Comparison of ENCODE assay signal across 8 cellular contexts in the genomic region with DNA sequence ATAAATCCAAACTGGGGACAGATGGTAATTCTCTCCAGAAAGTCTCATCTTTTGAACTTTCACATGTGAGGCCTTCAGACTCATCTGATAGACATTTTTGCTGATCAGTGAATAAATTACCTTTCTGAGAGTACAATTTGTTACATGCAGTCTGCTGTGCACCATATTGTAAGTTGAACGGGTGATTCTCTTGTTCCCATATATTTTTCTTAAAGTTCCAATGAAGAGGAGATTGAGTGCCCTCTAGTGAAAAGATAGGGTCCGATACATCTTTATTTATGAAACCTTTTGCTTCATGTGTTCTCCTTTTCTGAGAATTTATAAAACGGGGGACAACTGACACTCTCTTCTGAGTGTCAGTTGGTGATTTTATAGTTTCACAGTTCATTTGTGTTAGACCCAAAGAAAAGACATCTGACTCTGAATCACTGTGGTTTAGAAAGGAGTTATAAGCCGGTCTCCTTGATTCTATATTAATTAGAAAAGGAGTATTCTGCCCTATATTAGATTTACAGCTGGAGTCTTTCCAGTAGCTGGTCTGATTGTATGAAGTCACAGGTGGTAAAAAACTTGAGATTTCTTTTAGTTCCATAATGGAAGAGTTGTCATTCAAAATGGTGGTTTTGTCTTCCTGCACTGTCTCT. TPM values are rescaled to one million over a fixed set of nuclear protein-coding genes. Genes with fewer than 3 reads are reported as not detected.
A peak's percentile ranks its signal among the peaks of the same experiment; 100 is the strongest.
DNase-seq lines count a peak whose midpoint lies in the region; ATAC-seq and TF ChIP-seq lines count a peak whose summit lies in the region.

No MANE protein-coding gene starts in this region.

- no peaks in the 10 kb centered on the region for H3K36me3 ChIP-seq in BJ (ENCODE audit: control insufficient read depth, insufficient read depth, low read length)
- H3K36me3 ChIP-seq in esophagus muscularis mucosa: no peaks in the 10 kb centered on the region

- H3K9me3 Mint-ChIP-seq in H9: no peaks in the 10 kb centered on the region

- H3K36me3 Mint-ChIP-seq in H9 (ENCODE audit: insufficient read depth in 1 of 3, low read depth in 3 of 3): no peaks in the 10 kb centered on the region

- no peak overlapping the region for H3K14ac ChIP-seq in H9 (ENCODE audit: insufficient read depth, low read length)

- TF ChIP-seq CTCF in BJ (IDR thresholded peaks at IDR 0.05; ENCODE audit: insufficient read depth, low read depth, low read length): peak; percentile 53
- TF ChIP-seq CTCF in H9 (conservative IDR thresholded peaks at IDR 0.05): peak; percentile 57
- peak in 1 of 3 experiments; percentile 30 for TF ChIP-seq CTCF in esophagus muscularis mucosa (IDR thresholded peaks at IDR 0.05)

- H3K4me3 ChIP-seq in BJ (ENCODE audit: low read depth, low read length): no peak overlapping the region
- H3K4me3 ChIP-seq in esophagus muscularis mucosa: no peak overlapping the region

- H3K79me1 ChIP-seq in H9 (ENCODE audit: insufficient read depth, low read depth, low read length, poor library complexity, severe bottlenecking): no peaks in the 10 kb centered on the region

- H3K27me3 Mint-ChIP-seq in H9 (ENCODE audit: low read depth): no peaks in the 10 kb centered on the region

- no peaks in the 10 kb centered on the region for H3K79me2 ChIP-seq in H9 (ENCODE audit: insufficient read depth, low read length)

- no peak overlapping the region for H3K56ac ChIP-seq in H9 (ENCODE audit: insufficient read length, low read depth, low read length)

- intact Hi-C loops in esophagus muscularis mucosa (cut with DNase I): loop anchor here (2.0 kb wide), 1 partner anchor 93 kb away; a partner anchor contains a TSS

- no peaks in the 10 kb centered on the region for H3K27me3 ChIP-seq in BJ (ENCODE audit: control insufficient read depth, insufficient read depth, low read length)
- no peaks in the 10 kb centered on the region for H3K27me3 ChIP-seq in H9 (ENCODE audit: insufficient read depth, low read length)
- no peaks in the 10 kb centered on the region for H3K27me3 ChIP-seq in esophagus muscularis mucosa

- CTCF ChIA-PET in BJ (lab: Yijun Ruan, JAX): interaction anchor here (0.7 to 3.7 kb wide), 5 partner anchors 9 to 95 kb away, joined by 3 to 17 read pairs (median 4); a partner anchor contains a TSS

- no peak overlapping the region for H2BK120ac ChIP-seq in H9 (ENCODE audit: low read depth, low read length, poor library complexity, severe bottlenecking)

- no peak overlapping the region for H3K27ac Mint-ChIP-seq in H9

- no peak overlapping the region for H3K4ac ChIP-seq in H9 (ENCODE audit: low read depth, low read length)

- H3K9me3 ChIP-seq in H9 (ENCODE audit: control insufficient read depth, low read depth, low read length): no peaks in the 10 kb centered on the region
- H3K9me3 ChIP-seq in esophagus muscularis mucosa: no peaks in the 10 kb centered on the region

- H4K91ac ChIP-seq in H9 (ENCODE audit: insufficient read length, low read depth, low read length): no peak overlapping the region

- no peak overlapping the region for H2AK5ac ChIP-seq in H9 (ENCODE audit: insufficient read length, low read length)

- no peak for ATAC-seq in HG03045 (IDR thresholded peaks at IDR 0.05; ENCODE audit: unreplicated experiment)

- no peak for TF ChIP-seq EP300 in esophagus muscularis mucosa (IDR thresholded peaks at IDR 0.05)

- H3K4me1 Mint-ChIP-seq in H9: peaks cover 4 to 5% of the 10 kb centered on the region in 2 experiments; a peak in 3 of 4 replicates

- H3K23me2 ChIP-seq in H9 (ENCODE audit: insufficient read length, low read depth, low read length, poor library complexity, severe bottlenecking): no peaks in the 10 kb centered on the region

- POLR2A ChIA-PET in BJ (lab: Charles Lee): no interaction called here

- no CpG with 5 or more reads among the region's 4 CpGs for WGBS in H9 (ENCODE audit: extremely low coverage, insufficient read length, low lambda C conversion rate)
- WGBS in esophagus muscularis mucosa: 39% methylated on average over 4 of the region's 4 CpGs

- H2BK12ac ChIP-seq in H9 (ENCODE audit: insufficient read length, low read depth, low read length): no peak overlapping the region

- H3K4me2 ChIP-seq in H9 (ENCODE audit: insufficient read depth, insufficient read length, low read length): no peak overlapping the region

- no peaks in the 10 kb centered on the region for H4K20me1 ChIP-seq in H9 (ENCODE audit: control insufficient read depth, insufficient read depth, insufficient read length)

- no peak overlapping the region for H3K4me3 Mint-ChIP-seq in H9

- no peak overlapping the region for H3K23ac ChIP-seq in H9 (ENCODE audit: insufficient read length, low read depth, low read length)

- no peak overlapping the region for H2BK5ac ChIP-seq in H9 (ENCODE audit: insufficient read length, low read length)

- no peak overlapping the region for H4K5ac ChIP-seq in H9 (ENCODE audit: insufficient read length, low read depth, low read length)

- H3K27ac ChIP-seq in H9 (ENCODE audit: insufficient read length, low read depth, low read length) (no peak overlapping the region), esophagus muscularis mucosa (replicated peaks in 1 of 4) (no peak overlapping the region)

- no peak overlapping the region for H2BK15ac ChIP-seq in H9 (ENCODE audit: low read depth, low read length)

- no peak overlapping the region for H4K8ac ChIP-seq in H9 (replicated peaks; ENCODE audit: insufficient read length, low read depth, low read length)

- H3K18ac ChIP-seq in H9 (ENCODE audit: insufficient read length, low read depth, low read length): no peak overlapping the region

- H3K4me1 ChIP-seq in H9 (ENCODE audit: insufficient read depth, low read length): no peaks in the 10 kb centered on the region
- no peaks in the 10 kb centered on the region for H3K4me1 ChIP-seq in esophagus muscularis mucosa

- no peak for TF ChIP-seq POLR2A in esophagus muscularis mucosa (IDR thresholded peaks at IDR 0.05; ENCODE audit: low read depth)

- DNase-seq in BJ (ENCODE audit: low read depth) (peak; percentile 16), H9 (no peak), OCI-M1 (lab: John Stamatoyannopoulos, UW) (peak; percentile 78), fibroblast of gingiva (ENCODE audit: low read depth) (peak; percentile 42), smooth muscle cell of the brain vasculature (ENCODE audit: low read depth, low spot score) (peak; percentile 28), esophagus muscularis mucosa (ENCODE audit: extremely low spot score) (no peak)
- DNase-seq in stimulated activated CD4-positive, alpha-beta T cell treated with anti-CD3 and anti-CD28 coated beads, Interleukin-2, amount 100 ng/mL, for 48 hours: no peak

- no peak overlapping the region for H2BK20ac ChIP-seq in H9 (ENCODE audit: low read depth, low read length, poor library complexity, severe bottlenecking)

- no peak overlapping the region for H3T11ph ChIP-seq in H9 (ENCODE audit: low read length)

- no peak overlapping the region for H3K9ac ChIP-seq in H9 (ENCODE audit: extremely low read depth, insufficient read length, low read length)

- no peak overlapping the region for H2AFZ ChIP-seq in H9 (ENCODE audit: low read length)

RNA-seq across cellular contexts. Expression of a gene that starts 30.4 kb away (rescaled TPM):
- polyA plus RNA-seq in BJ (2011; rRNA removed): 48.4 and 68.0 TPM in 2 replicates
- polyA minus RNA-seq in BJ (2011; rRNA and poly(A)+ RNA removed): 6.9 and 9.9 TPM in 2 replicates
- total RNA-seq in H9 (2021) (31.0 and 33.4 TPM in 2 replicates), esophagus muscularis mucosa (10 to 100 TPM; 28.4 to 94.3 (median 66.1) TPM)

Comparison
In these comparisons a context has a peak if more than half of its experiments do, and no peak if none do; other contexts are left out.
1. DNase-seq: peak in BJ (single experiment), OCI-M1 (single experiment), fibroblast of gingiva (single experiment) and smooth muscle cell of the brain vasculature (single experiment); none in H9 (single experiment), stimulated activated CD4-positive, alpha-beta T cell treated with anti-CD3 and anti-CD28 coated beads, Interleukin-2, amount 100 ng/mL, for 48 hours (0 of 2) and esophagus muscularis mucosa (single experiment).